7 cellular contexts compared by ENCODE assay signal in genomic region chr7:1531263-1531978, GRCh38. TPM values are rescaled to one million over a fixed set of nuclear protein-coding genes. Genes with fewer than 3 reads are reported as not detected.
A peak's percentile ranks its signal among the peaks of the same experiment; 100 is the strongest.
DNase-seq lines count a peak whose midpoint lies in the region; ATAC-seq and TF ChIP-seq lines count a peak whose summit lies in the region.

No MANE protein-coding gene starts in this region.

- H3K4me1 Mint-ChIP-seq in activated CD8-positive, alpha-beta T cell treated with anti-CD3 and anti-CD28 coated beads, Interleukin-2, amount 10 ng/mL, durations not matched to agents 7 days and 5 days (ENCODE audit: low read depth) = peaks cover 32% of the 10 kb centered on the region

- peak; percentile 12 for ATAC-seq in GM18907 (IDR thresholded peaks at IDR 0.05; ENCODE audit: unreplicated experiment)
- peak; percentile 33 for ATAC-seq in activated CD8-positive, alpha-beta T cell treated with anti-CD3 and anti-CD28 coated beads, Interleukin-2, amount 10 ng/mL, durations not matched to agents 7 days and 5 days
- no peak for ATAC-seq in GM19467 (IDR thresholded peaks at IDR 0.05; ENCODE audit: unreplicated experiment)
- ATAC-seq in HG03460 (IDR thresholded peaks at IDR 0.05; ENCODE audit: unreplicated experiment) = no peak

- H3K36me3 ChIP-seq in HUES64 (ENCODE audit: insufficient read depth, low read length) (no peaks in the 10 kb centered on the region), esophagus muscularis mucosa (peaks cover 0 to 14% (median 5%) of the 10 kb centered on the region in 4 donors), neural cell (ENCODE audit: insufficient read depth, low read length) (no peaks in the 10 kb centered on the region)

- no peaks in the 10 kb centered on the region for H3K9me2 ChIP-seq in neural cell (ENCODE audit: insufficient read depth, low read length)

- CTCF ChIA-PET in activated CD8-positive, alpha-beta T cell treated with anti-CD3 and anti-CD28 coated beads, Interleukin-2, amount 10 ng/mL, durations not matched to agents 7 days and 5 days (lab: Charles Lee) = no interaction called here

- no peaks in the 10 kb centered on the region for H3K9me3 Mint-ChIP-seq in activated CD8-positive, alpha-beta T cell treated with anti-CD3 and anti-CD28 coated beads, Interleukin-2, amount 10 ng/mL, durations not matched to agents 7 days and 5 days (ENCODE audit: insufficient read depth)

- H3K27me3 ChIP-seq in HUES64 (ENCODE audit: insufficient read depth, low read length) = no peaks in the 10 kb centered on the region; the same call in 1 of the 2 replicates
- peaks cover 0 to 18% (median 0%) of the 10 kb centered on the region in 4 donors for H3K27me3 ChIP-seq in esophagus muscularis mucosa
- H3K27me3 ChIP-seq in neural cell (ENCODE audit: insufficient read depth, low read depth, low read length) = no peaks in the 10 kb centered on the region

- peak overlapping the region; percentile 47; the same call in 1 of the 2 replicates for H3K9ac ChIP-seq in HUES64 (ENCODE audit: low read depth, low read length)
- H3K9ac ChIP-seq in neural cell (ENCODE audit: low read length) = peak overlapping the region; percentile 42

- TF ChIP-seq CTCF in esophagus muscularis mucosa (IDR thresholded peaks at IDR 0.05) (no peak), neural cell (IDR thresholded peaks at IDR 0.05; ENCODE audit: poor library complexity, severe bottlenecking) (no peak)

- no peaks in the 10 kb centered on the region for H3K36me3 Mint-ChIP-seq in activated CD8-positive, alpha-beta T cell treated with anti-CD3 and anti-CD28 coated beads, Interleukin-2, amount 10 ng/mL, durations not matched to agents 7 days and 5 days (ENCODE audit: low read depth)

- H3K4me3 Mint-ChIP-seq in activated CD8-positive, alpha-beta T cell treated with anti-CD3 and anti-CD28 coated beads, Interleukin-2, amount 10 ng/mL, durations not matched to agents 7 days and 5 days = peak overlapping the region; percentile 83

- no peaks in the 10 kb centered on the region for H4K20me1 ChIP-seq in neural cell (ENCODE audit: insufficient read depth)

- H3F3A ChIP-seq in neural cell (ENCODE audit: insufficient read depth, low read length, poor library complexity, severe bottlenecking) = no peaks in the 10 kb centered on the region

- no peaks in the 10 kb centered on the region for H3K79me2 ChIP-seq in neural cell (replicated peaks; ENCODE audit: insufficient read depth, low read length)

- no peak overlapping the region; the same call in 1 of the 2 replicates for H3K27ac ChIP-seq in HUES64 (ENCODE audit: low read depth, low read length)
- H3K27ac ChIP-seq in esophagus muscularis mucosa (replicated peaks in 1 of 4) = peak overlapping the region; percentile 97 to 99 (median 97)
- no peak overlapping the region for H3K27ac ChIP-seq in neural cell (ENCODE audit: low read length)

- WGBS in HUES64 = 23% methylated on average over 55 of the region's 55 CpGs
- WGBS in esophagus muscularis mucosa = 38% methylated on average over 10 of the region's 55 CpGs

- peak overlapping the region; percentile 52 for H3K4me3 ChIP-seq in HUES64 (ENCODE audit: low read length)
- peak overlapping the region; percentile 60 to 96 (median 78) for H3K4me3 ChIP-seq in esophagus muscularis mucosa
- peak overlapping the region; percentile 66 for H3K4me3 ChIP-seq in neural cell (ENCODE audit: low read length)

- peak overlapping the region; percentile 83 for H3K27ac Mint-ChIP-seq in activated CD8-positive, alpha-beta T cell treated with anti-CD3 and anti-CD28 coated beads, Interleukin-2, amount 10 ng/mL, durations not matched to agents 7 days and 5 days

- peaks cover 6% of the 10 kb centered on the region for H3K27me3 Mint-ChIP-seq in activated CD8-positive, alpha-beta T cell treated with anti-CD3 and anti-CD28 coated beads, Interleukin-2, amount 10 ng/mL, durations not matched to agents 7 days and 5 days (ENCODE audit: low read depth)

- intact Hi-C loops in esophagus muscularis mucosa (cut with DNase I) = no loop called here

- peak; percentile 46 for DNase-seq in activated CD8-positive, alpha-beta T cell treated with anti-CD3 and anti-CD28 coated beads, Interleukin-2, amount 10 ng/mL, durations not matched to agents 7 days and 5 days
- DNase-seq in esophagus muscularis mucosa (ENCODE audit: extremely low spot score) = no peak

- POLR2A ChIA-PET in activated CD8-positive, alpha-beta T cell treated with anti-CD3 and anti-CD28 coated beads, Interleukin-2, amount 10 ng/mL, durations not matched to agents 7 days and 5 days (lab: Charles Lee) = interaction anchor here (0.6 kb wide), 1 partner anchor 790 kb away, joined by 4 read pairs; no protein-coding TSS in a partner anchor

- H3K4me1 ChIP-seq in HUES64 (ENCODE audit: insufficient read depth, low read length) = peaks cover 30% of the 10 kb centered on the region
- peaks cover 36 to 60% (median 53%) of the 10 kb centered on the region in 4 donors for H3K4me1 ChIP-seq in esophagus muscularis mucosa

- H3K9me3 ChIP-seq in HUES64 (ENCODE audit: insufficient read depth, low read depth, low read length) (no peaks in the 10 kb centered on the region), esophagus muscularis mucosa (no peaks in the 10 kb centered on the region), neural cell (ENCODE audit: low read length) (no peaks in the 10 kb centered on the region)

- TF ChIP-seq RAD21 in neural cell (conservative IDR thresholded peaks at IDR 0.05) = no peak

- TF ChIP-seq EP300 in esophagus muscularis mucosa (IDR thresholded peaks at IDR 0.05) = peak; percentile 75
- TF ChIP-seq EP300 in neural cell (conservative IDR thresholded peaks at IDR 0.05; ENCODE audit: poor library complexity, severe bottlenecking) = no peak

- no peak overlapping the region for H2AFZ ChIP-seq in neural cell (ENCODE audit: low read depth, low read length)

- no peak for TF ChIP-seq POLR2A in esophagus muscularis mucosa (IDR thresholded peaks at IDR 0.05; ENCODE audit: low read depth)

- no peak overlapping the region for H3K4me2 ChIP-seq in neural cell (ENCODE audit: low read length)

TF ChIP-seq in neural cell, 6 proteins besides CTCF, POLR2A, EP300 and RAD21:
- TF ChIP-seq MXI1 (conservative IDR thresholded peaks at IDR 0.05; ENCODE audit: poor library complexity, severe bottlenecking) (peak; percentile 53), REST (IDR thresholded peaks at IDR 0.05; ENCODE audit: borderline replicate concordance) (no peak)

RNA-seq across cellular contexts. Expression of gene MAFK, which starts 0.9 kb away (rescaled TPM):
- polyA plus RNA-seq in HUES64 (2013, experiment 1 of 2) = 5.4 TPM
- 5.5 TPM for polyA plus RNA-seq in HUES64 (2013, experiment 2 of 2)
- 10 to 100 TPM; 22.6 to 23.9 TPM for total RNA-seq in activated CD8-positive, alpha-beta T cell treated with anti-CD3 and anti-CD28 coated beads, Interleukin-2, amount 10 ng/mL, durations not matched to agents 7 days and 5 days
- 100 to 1,000 TPM in 1 of 4 donors, 10 to 100 TPM in 3; 61.5 to 104 (median 83.0) TPM for total RNA-seq in esophagus muscularis mucosa
- 12.6 and 16.4 TPM in 2 replicates for polyA plus RNA-seq in neural cell
- 9.1 and 12.9 TPM in 2 replicates for polyA minus RNA-seq in neural cell

RNA-seq across cellular contexts. Expression of gene TMEM184A, which starts 24.6 kb away (rescaled TPM):
- 0.85 TPM for polyA plus RNA-seq in HUES64 (2013, experiment 1 of 2)
- polyA plus RNA-seq in HUES64 (2013, experiment 2 of 2) = 0.89 TPM
- total RNA-seq in activated CD8-positive, alpha-beta T cell treated with anti-CD3 and anti-CD28 coated beads, Interleukin-2, amount 10 ng/mL, durations not matched to agents 7 days and 5 days = not detected
- total RNA-seq in esophagus muscularis mucosa = under 1 TPM in 2 of 4 donors, not detected in 2; 0.23 to 0.42 TPM
- polyA plus RNA-seq in neural cell = 0.12 TPM in 1 of 2 replicates, not detected in the other
- not detected in 2 replicates for polyA minus RNA-seq in neural cell

RNA-seq across cellular contexts. Expression of gene INTS1, which starts 27.2 kb away (rescaled TPM):
- 52.0 TPM for polyA plus RNA-seq in HUES64 (2013, experiment 1 of 2)
- polyA plus RNA-seq in HUES64 (2013, experiment 2 of 2) = 50.7 TPM
- total RNA-seq in activated CD8-positive, alpha-beta T cell treated with anti-CD3 and anti-CD28 coated beads, Interleukin-2, amount 10 ng/mL, durations not matched to agents 7 days and 5 days = 100 to 1,000 TPM; 105 to 112 TPM
- total RNA-seq in esophagus muscularis mucosa = 10 to 100 TPM; 33.1 to 80.3 (median 48.0) TPM
- 21.1 and 26.3 TPM in 2 replicates for polyA plus RNA-seq in neural cell
- 49.0 and 63.8 TPM in 2 replicates for polyA minus RNA-seq in neural cell

RNA-seq across cellular contexts. Expression of gene PSMG3, which starts 38.4 kb away (rescaled TPM):
- polyA plus RNA-seq in HUES64 (2013, experiment 1 of 2) = 39.5 TPM
- 35.7 TPM for polyA plus RNA-seq in HUES64 (2013, experiment 2 of 2)
- 10 to 100 TPM; 33.1 to 33.3 TPM for total RNA-seq in activated CD8-positive, alpha-beta T cell treated with anti-CD3 and anti-CD28 coated beads, Interleukin-2, amount 10 ng/mL, durations not matched to agents 7 days and 5 days
- total RNA-seq in esophagus muscularis mucosa = 10 to 100 TPM; 26.8 to 33.2 (median 29.3) TPM
- 50.6 and 54.1 TPM in 2 replicates for polyA plus RNA-seq in neural cell
- polyA minus RNA-seq in neural cell = 15.6 and 20.9 TPM in 2 replicates

Comparison
In these comparisons a context has a peak if more than half of its experiments do, and no peak if none do; other contexts are left out.
1. ATAC-seq: peak in GM18907 (single experiment) and activated CD8-positive, alpha-beta T cell treated with anti-CD3 and anti-CD28 coated beads, Interleukin-2, amount 10 ng/mL, durations not matched to agents 7 days and 5 days (single experiment); none in GM19467 (single experiment) and HG03460 (single experiment).
2. H3K27ac ChIP-seq: peak in esophagus muscularis mucosa (4 of 4); none in HUES64 (single experiment) and neural cell (single experiment).
3. Peak in every context shown above with its lines, with median percentiles within 50 percentile points of each other: H3K4me3 ChIP-seq.